27 cellular contexts compared by ENCODE assay signal in genomic region chr19:28074773-28075172, GRCh38.
A peak's percentile ranks its signal among the peaks of the same experiment; 100 is the strongest.
DNase-seq lines count a peak whose midpoint lies in the region; ATAC-seq, FAIRE-seq and TF ChIP-seq lines count a peak whose summit lies in the region.
"Had no signal": no experiment of that assay in that cellular context is flagged by ENCODE, and none has a peak within 500 bp of the region (broad histone marks: within the 10 kb centered on the region; RNA-seq: fewer than 3 reads in every experiment).

No MANE protein-coding gene starts in this region.

- ATAC-seq in GM18909 (IDR thresholded peaks at IDR 0.05; ENCODE audit: poor library complexity, unreplicated experiment) (peak; percentile 64), HG02852 (IDR thresholded peaks at IDR 0.05; ENCODE audit: unreplicated experiment) (peak; percentile 71)
- no peak for ATAC-seq in stimulated activated effector memory CD8-positive, alpha-beta T cell treated with anti-CD3 and anti-CD28 coated beads, Interleukin-12 subunit alpha, Interleukin-12 subunit beta, amount 100 ng/mL, for 72 hours
- ATAC-seq: activated CD8-positive, alpha-beta T cell treated with anti-CD3 and anti-CD28 coated beads for 36 hours; activated T-cell treated with anti-CD3 and anti-CD28 coated beads, Interleukin-2, amount 50 U/mL, for 4 hours; body of pancreas; GM23338; HepG2 had no signal

- H3K27ac Mint-ChIP-seq in stimulated activated effector memory CD8-positive, alpha-beta T cell treated with anti-CD3 and anti-CD28 coated beads, Interleukin-12 subunit alpha, Interleukin-12 subunit beta, amount 100 ng/mL, for 72 hours = no peak overlapping the region
- H3K27ac Mint-ChIP-seq: activated CD8-positive, alpha-beta T cell treated with anti-CD3 and anti-CD28 coated beads for 36 hours; activated naive CD4-positive, alpha-beta T cell treated with anti-CD3 and anti-CD28 coated beads, Interleukin-2, amount 50 U/mL, for 24 hours; GM23338; T-helper 1 cell treated with Interleukin-12 subunit alpha and Interleukin-12 subunit beta and Interleukin-4 antibody, amounts not matched to agents 30 μg/mL and 1 μg/mL, for 36 hours had no signal

- H3K4me3 ChIP-seq in ovary = no peak overlapping the region
- no peak overlapping the region for H3K4me3 ChIP-seq in dorsolateral prefrontal cortex
- H3K4me3 ChIP-seq: body of pancreas, colonic mucosa, GM23338, left ventricle myocardium inferior, skin epidermis, testis had no signal

- 70 to 88% (median 79%) methylated on average over 2 of the region's 2 CpGs for WGBS in ovary, 3 donors

- no peak for TF ChIP-seq EP300 in ovary (IDR thresholded peaks at IDR 0.05)

- no peaks in the 10 kb centered on the region for H3K36me3 Mint-ChIP-seq in stimulated activated effector memory CD8-positive, alpha-beta T cell treated with anti-CD3 and anti-CD28 coated beads, Interleukin-12 subunit alpha, Interleukin-12 subunit beta, amount 100 ng/mL, for 72 hours
- H3K36me3 Mint-ChIP-seq: activated naive CD4-positive, alpha-beta T cell treated with anti-CD3 and anti-CD28 coated beads, Interleukin-2, amount 50 U/mL, for 24 hours had no signal

- H3K27ac ChIP-seq in ovary = no peak overlapping the region
- H3K27ac ChIP-seq in dorsolateral prefrontal cortex = no peak overlapping the region
- H3K27ac ChIP-seq: body of pancreas, colonic mucosa, left ventricle myocardium inferior, parathyroid adenoma, skin epidermis, testis had no signal

- H3K27me3 ChIP-seq in ovary (no peaks in the 10 kb centered on the region), dorsolateral prefrontal cortex (peaks cover 0 to 12% (median 0%) of the 10 kb centered on the region in 45 donors)
- H3K27me3 ChIP-seq: body of pancreas, colonic mucosa, testis had no signal

- H3K4me3 Mint-ChIP-seq in stimulated activated effector memory CD8-positive, alpha-beta T cell treated with anti-CD3 and anti-CD28 coated beads, Interleukin-12 subunit alpha, Interleukin-12 subunit beta, amount 100 ng/mL, for 72 hours = no peak overlapping the region
- H3K4me3 Mint-ChIP-seq: activated CD8-positive, alpha-beta T cell treated with anti-CD3 and anti-CD28 coated beads for 36 hours; activated naive CD4-positive, alpha-beta T cell treated with anti-CD3 and anti-CD28 coated beads, Interleukin-2, amount 50 U/mL, for 24 hours; activated T-cell treated with anti-CD3 and anti-CD28 coated beads, Interleukin-2, amount 50 U/mL, for 4 hours; GM23338; T-helper 1 cell treated with Interleukin-12 subunit alpha and Interleukin-12 subunit beta and Interleukin-4 antibody, amounts not matched to agents 30 μg/mL and 1 μg/mL, for 36 hours had no signal

- intact Hi-C loops in ovary (cut with DNase I) (no loop called here), dorsolateral prefrontal cortex (cut with DNase I) (no loop called here)

- DNase-seq in RCC 7860 (ENCODE audit: low spot score) (peak; percentile 32), ovary (no peak), NCI-H2171 treated with DMSO at 0.1 percent for 48 hours (lab: John Stamatoyannopoulos, UW) (no peak), dorsolateral prefrontal cortex (no peak)
- no peak for DNase-seq in stimulated activated effector memory CD8-positive, alpha-beta T cell treated with anti-CD3 and anti-CD28 coated beads, Interleukin-12 subunit alpha, Interleukin-12 subunit beta, amount 100 ng/mL, for 72 hours (ENCODE audit: low spot score in 2 of 2)
- DNase-seq: activated CD8-positive, alpha-beta T cell treated with anti-CD3 and anti-CD28 coated beads for 36 hours; activated T-cell treated with anti-CD3 and anti-CD28 coated beads, Interleukin-2, amount 50 U/mL, for 4 hours; body of pancreas; Caco-2; colonic mucosa; left ventricle myocardium inferior; NCI-H1694 treated with DMSO at 0.1 percent for 48 hours; NCI-H446 treated with DMSO at 0.1 percent for 48 hours; Right ventricle myocardium superior; stimulated activated CD4-positive, alpha-beta T cell treated with anti-CD3 and anti-CD28 coated beads, Interleukin-4, amount 100 ng/mL, for 4 hours; stimulated activated CD8-positive, alpha-beta memory T cell treated with anti-CD3 and anti-CD28 coated beads, Interleukin-4, amount 100 ng/mL, for 48 hours; testis had no signal

- H3K36me3 ChIP-seq in ovary = no peaks in the 10 kb centered on the region
- H3K36me3 ChIP-seq: colonic mucosa, left ventricle myocardium inferior had no signal

- TF ChIP-seq CTCF in ovary (IDR thresholded peaks at IDR 0.05) (no peak), dorsolateral prefrontal cortex (IDR thresholded peaks at IDR 0.05 in 54 of 56, conservative IDR thresholded peaks at IDR 0.05 in 2 of 56; ENCODE audit: low read depth in 1 of 56, partially characterized antibody in 56 of 56) (no peak)

- FAIRE-seq in RCC 7860 (lab: Jason Lieb, UNC) = peak; percentile 69
- FAIRE-seq: frontal cortex, GM19239, HepG2 had no signal

- H3K4me1 ChIP-seq in ovary (ENCODE audit: insufficient read depth) = no peaks in the 10 kb centered on the region
- H3K4me1 ChIP-seq: body of pancreas, Caco-2, colonic mucosa, left ventricle myocardium inferior, parathyroid adenoma had no signal

- no peaks in the 10 kb centered on the region for H3K9me3 ChIP-seq in ovary
- H3K9me3 ChIP-seq: body of pancreas, Caco-2, colonic mucosa, testis had no signal

- no peaks in the 10 kb centered on the region for H3K4me1 Mint-ChIP-seq in stimulated activated effector memory CD8-positive, alpha-beta T cell treated with anti-CD3 and anti-CD28 coated beads, Interleukin-12 subunit alpha, Interleukin-12 subunit beta, amount 100 ng/mL, for 72 hours
- H3K4me1 Mint-ChIP-seq: activated naive CD4-positive, alpha-beta T cell treated with anti-CD3 and anti-CD28 coated beads, Interleukin-2, amount 50 U/mL, for 24 hours; GM23338 had no signal

- peaks cover 16% of the 10 kb centered on the region for H3K9me3 Mint-ChIP-seq in stimulated activated effector memory CD8-positive, alpha-beta T cell treated with anti-CD3 and anti-CD28 coated beads, Interleukin-12 subunit alpha, Interleukin-12 subunit beta, amount 100 ng/mL, for 72 hours

- no peak for TF ChIP-seq POLR2A in ovary (IDR thresholded peaks at IDR 0.05)
